ENCODE assay signal across 8 cellular contexts in the genomic region with DNA sequence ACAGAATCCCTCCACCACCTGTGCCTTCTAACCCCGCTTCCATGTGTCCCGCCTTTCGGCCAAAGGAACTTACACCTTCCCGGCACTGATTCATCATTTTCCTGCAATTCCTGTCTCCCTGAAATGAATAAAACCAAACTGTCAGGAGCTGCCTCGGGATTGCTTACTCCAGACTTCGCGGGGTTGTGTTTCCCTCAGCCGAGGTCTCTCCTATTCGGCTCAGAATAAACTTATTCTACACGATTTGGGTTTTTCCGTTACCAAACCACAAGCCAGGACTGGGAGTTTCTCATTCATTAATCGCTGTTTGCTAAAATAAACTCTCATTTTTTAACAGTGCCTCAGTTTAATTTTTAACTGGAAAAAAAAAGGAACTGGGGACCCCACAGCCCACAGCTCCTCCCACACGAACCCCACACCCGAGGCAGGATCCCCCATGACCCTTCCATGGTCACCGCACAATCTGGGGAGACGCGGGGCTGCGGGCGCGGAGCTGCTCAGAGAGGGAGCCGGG. TPM values are rescaled to one million over a fixed set of nuclear protein-coding genes. Genes with fewer than 3 reads are reported as not detected.
DNase-seq lines count a peak whose midpoint lies in the region; TF ChIP-seq lines count a peak whose summit lies in the region.

No MANE protein-coding gene starts in this region.

- H3K4me3 ChIP-seq in muscle layer of colon (ENCODE audit: low read depth in 1 of 2, low read length in 2 of 2) = peak overlapping the region; percentile 79 to 84

- peaks cover 6% of the 10 kb centered on the region for H3K4me1 ChIP-seq in muscle layer of colon (ENCODE audit: insufficient read depth, low read length)

- no peaks in the 10 kb centered on the region for H3K36me3 ChIP-seq in muscle layer of colon (ENCODE audit: insufficient read depth, low read length)

- H3K27me3 Mint-ChIP-seq in MCF 10A (ENCODE audit: insufficient read depth, unreplicated experiment) = no peaks in the 10 kb centered on the region

- CTCF ChIA-PET in MCF 10A (lab: Yijun Ruan, JAX) = no interaction called here

- H3K36me3 Mint-ChIP-seq in MCF 10A (ENCODE audit: insufficient read depth, unreplicated experiment) = no peaks in the 10 kb centered on the region

- peaks cover 0 to 4% of the 10 kb centered on the region in 2 donors for H3K27me3 ChIP-seq in muscle layer of colon (ENCODE audit: control insufficient read depth in 1 of 2, insufficient read depth in 2 of 2, low read length in 2 of 2)

- H3K9me3 Mint-ChIP-seq in MCF 10A (ENCODE audit: unreplicated experiment) = peaks cover 15% of the 10 kb centered on the region

- no peak overlapping the region for H3K27ac ChIP-seq in muscle layer of colon (ENCODE audit: low read depth, low read length)

- no peak overlapping the region for H3K27ac Mint-ChIP-seq in MCF 10A (ENCODE audit: low read depth, unreplicated experiment)

- peak; percentile 55 for DNase-seq in DMS 273 (lab: John Stamatoyannopoulos, UW; ENCODE audit: unreplicated experiment)
- DNase-seq in DMS 273 treated with DMSO at 0.1 percent for 48 hours (lab: John Stamatoyannopoulos, UW) = no peak
- DNase-seq in Kasumi-1 (lab: John Stamatoyannopoulos, UW) = peak; percentile 20 to 37
- DNase-seq in MCF 10A (ENCODE audit: unreplicated experiment) = no peak
- DNase-seq in HT-29 (ENCODE audit: low spot score) = no peak
- DNase-seq in activated CD8-positive, alpha-beta memory T cell treated with anti-CD3 and anti-CD28 coated beads for 24 hours = no peak
- DNase-seq in activated effector memory CD4-positive, alpha-beta T cell treated with Interleukin-2 at 50 U/mL for 16 hours = no peak

- POLR2A ChIA-PET in MCF 10A (lab: Yijun Ruan, JAX) = no interaction called here

- H3K9me3 ChIP-seq in muscle layer of colon (ENCODE audit: low read length) = no peaks in the 10 kb centered on the region

- no TSS peak for BruUV-seq in MCF 10A (replicated peaks; lab: Mats Ljungman, UMichigan)

- H3K4me3 Mint-ChIP-seq in MCF 10A (ENCODE audit: unreplicated experiment) = peak overlapping the region; percentile 5

- no peak overlapping the region for H3K9ac ChIP-seq in muscle layer of colon (ENCODE audit: low read length)

- no peaks in the 10 kb centered on the region for H3K4me1 Mint-ChIP-seq in MCF 10A (ENCODE audit: insufficient read depth, unreplicated experiment)

- intact Hi-C loops in MCF 10A (cut with micrococcal nuclease) = no loop called here

- no peak for TF ChIP-seq CTCF in MCF 10A (IDR thresholded peaks at IDR 0.05; ENCODE audit: unreplicated experiment)

RNA-seq across cellular contexts. Expression of gene ZNF878, which starts 0.6 kb away (rescaled TPM):
- total RNA-seq in MCF 10A (2022) = not detected in 2 replicates
- 0.16 TPM in 1 of 2 replicates, not detected in the other for total RNA-seq in HT-29 (2014; rRNA removed; shearing (Covaris generic))

RNA-seq across cellular contexts. Expression of gene ZNF844, which starts 12.4 kb away (rescaled TPM):
- not detected in 2 replicates for total RNA-seq in MCF 10A (2022)
- 0.86 and 0.99 TPM in 2 replicates for total RNA-seq in HT-29 (2014; rRNA removed; shearing (Covaris generic))

RNA-seq across cellular contexts. Expression of gene ZNF433, which starts 16.6 kb away (rescaled TPM):
- total RNA-seq in MCF 10A (2022) = 1.3 and 1.6 TPM in 2 replicates
- 0.21 and 0.79 TPM in 2 replicates for total RNA-seq in HT-29 (2014; rRNA removed; shearing (Covaris generic))

Comparison
In these comparisons a context has a peak if more than half of its experiments do, and no peak if none do; other contexts are left out.
1. DNase-seq: peak in DMS 273 (single experiment) and Kasumi-1 (2 of 2); none in DMS 273 treated with DMSO at 0.1 percent for 48 hours (single experiment), MCF 10A (single experiment), HT-29 (single experiment), activated CD8-positive, alpha-beta memory T cell treated with anti-CD3 and anti-CD28 coated beads for 24 hours (single experiment) and activated effector memory CD4-positive, alpha-beta T cell treated with Interleukin-2 at 50 U/mL for 16 hours (single experiment).